ENCODE assay signal across 10 cellular contexts in genomic region chr13:99984463-99985242, GRCh38. TPM values are rescaled to one million over a fixed set of nuclear protein-coding genes. Genes with fewer than 3 reads are reported as not detected.
DNase-seq lines count a peak whose midpoint lies in the region; ATAC-seq, FAIRE-seq and TF ChIP-seq lines count a peak whose summit lies in the region.
"Had no signal": no experiment of that assay in that cellular context is flagged by ENCODE, and none has a peak within 500 bp of the region (broad histone marks: within the 10 kb centered on the region; RNA-seq: fewer than 3 reads in every experiment).

No MANE protein-coding gene starts in this region.

- H3K27me3 Mint-ChIP-seq in IgD-negative memory B cell = peaks cover 49% of the 10 kb centered on the region
- H3K27me3 Mint-ChIP-seq in activated naive CD8-positive, alpha-beta T cell treated with anti-CD3 and anti-CD28 coated beads, Interleukin-2, amount 50 U/mL, for 24 hours = peaks cover 66% of the 10 kb centered on the region

- in situ Hi-C loops in HepG2 (cut with HindIII; ENCODE audit: extremely low pct_ligation_motif_present, low pct_unique_long_range_greater_than_20kb) = loop anchor here (10.0 kb wide), 1 partner anchor 250 kb away; no protein-coding TSS in a partner anchor

- no peak for TF ChIP-seq POLR2A in HepG2 (IDR thresholded peaks at IDR 0.05; ENCODE audit: insufficient read depth in 1 of 2, low read depth in 2 of 2, low read length in 2 of 2)

- POLR2A ChIA-PET in HepG2 (lab: Yijun Ruan, JAX) = no interaction called here

- no peak for TF ChIP-seq CTCF in HepG2 (CRISPR knock-in tag; IDR thresholded peaks at IDR 0.05)

- H2BK120ac ChIP-seq in mesendoderm (ENCODE audit: low read depth, low read length) = peak overlapping the region; percentile 33

- TF ChIP-seq EP300 in HepG2 (IDR thresholded peaks at IDR 0.05; ENCODE audit: low read depth in 2 of 2, low read length in 2 of 2) = no peak
- no peak for TF ChIP-seq EP300 in HepG2 (CRISPR knock-in tag; IDR thresholded peaks at IDR 0.05; ENCODE audit: borderline replicate concordance)

- H3K4me3 Mint-ChIP-seq in IgD-negative memory B cell = peak overlapping the region; percentile 8 to 85 (median 60)
- H3K4me3 Mint-ChIP-seq in activated naive CD8-positive, alpha-beta T cell treated with anti-CD3 and anti-CD28 coated beads, Interleukin-2, amount 50 U/mL, for 24 hours = peak overlapping the region; percentile 11

- H4K5ac ChIP-seq in mesendoderm (ENCODE audit: low read length) = no peak overlapping the region

- peaks cover 2 to 14% (median 3%) of the 10 kb centered on the region in 3 donors for H3K4me1 Mint-ChIP-seq in IgD-negative memory B cell
- peaks cover 28% of the 10 kb centered on the region for H3K4me1 Mint-ChIP-seq in activated naive CD8-positive, alpha-beta T cell treated with anti-CD3 and anti-CD28 coated beads, Interleukin-2, amount 50 U/mL, for 24 hours

- CTCF ChIA-PET in HepG2 (lab: Yijun Ruan, JAX; ENCODE audit: low intra/inter-chr PET ratio, low total read pairs) = no interaction called here

- peak overlapping the region; percentile 64 for H2BK5ac ChIP-seq in mesendoderm (ENCODE audit: low read length)

- H3K56ac ChIP-seq in mesendoderm (ENCODE audit: low read length) = peak overlapping the region; percentile 87

- H3K9ac ChIP-seq in mesendoderm (ENCODE audit: low read length) (peak overlapping the region; percentile 100), HepG2 (ENCODE audit: insufficient read depth, low read depth, low read length) (no peak overlapping the region)
- H3K9ac ChIP-seq: parathyroid adenoma had no signal

- DNase-seq in ELF-1 (ENCODE audit: low read depth, low spot score) (peak; percentile 72), mesendoderm (peak; percentile 92), HepG2 (ENCODE audit: low spot score) (no peak), CD1c-positive myeloid dendritic cell (ENCODE audit: extremely low spot score) (no peak), frontal cortex (ENCODE audit: low spot score in 2 of 2) (no peak)
- DNase-seq in activated naive CD8-positive, alpha-beta T cell treated with anti-CD3 and anti-CD28 coated beads, Interleukin-2, amount 50 U/mL, for 24 hours = no peak
- DNase-seq: Kasumi-1 had no signal

- H3K27me3 ChIP-seq in mesendoderm (ENCODE audit: insufficient read depth, low read length, poor library complexity) (no peaks in the 10 kb centered on the region), HepG2 (ENCODE audit: control insufficient read depth in 1 of 2, insufficient read depth in 2 of 2, low read length in 2 of 2) (peaks cover 3 to 36% of the 10 kb centered on the region in 2 experiments; a peak in 4 of 5 replicates)

- FAIRE-seq in HepG2 (lab: Jason Lieb, UNC) = no peak
- no peak for FAIRE-seq in frontal cortex (lab: Jason Lieb, UNC)

- no peak for TF ChIP-seq RAD21 in HepG2 (CRISPR knock-in tag; IDR thresholded peaks at IDR 0.05)

- peak overlapping the region; percentile 95 for H4K8ac ChIP-seq in mesendoderm (ENCODE audit: low read depth, low read length)

- H3K4me3 ChIP-seq in mesendoderm (ENCODE audit: low read length) (peak overlapping the region; percentile 100), HepG2 (replicated peaks in 1 of 3; ENCODE audit: insufficient read depth in 1 of 3, low read depth in 2 of 3, low read length in 3 of 3) (no peak overlapping the region)

- BruUV-seq in HepG2 (replicated peaks; lab: Mats Ljungman, UMichigan) = no TSS peak

- H3K4ac ChIP-seq in mesendoderm (ENCODE audit: low read depth, low read length) = peak overlapping the region; percentile 88

- intact Hi-C loops in HepG2 (cut with micrococcal nuclease; ENCODE audit: unreplicated experiment) = loop anchor here (10.0 kb wide), 1 partner anchor 530 kb away; no protein-coding TSS in a partner anchor

- H3K27ac ChIP-seq in mesendoderm (ENCODE audit: low read depth, low read length) = peak overlapping the region; percentile 100
- H3K27ac ChIP-seq in HepG2 (ENCODE audit: extremely low read length, insufficient read depth, low read length) = no peak overlapping the region
- H3K27ac ChIP-seq: parathyroid adenoma had no signal

- peak overlapping the region; percentile 15 for H3K23ac ChIP-seq in mesendoderm (ENCODE audit: low read length)

- H4K20me1 ChIP-seq in HepG2 (ENCODE audit: insufficient read depth, low read length) = no peaks in the 10 kb centered on the region

- WGBS in mesendoderm (ENCODE audit: extremely low coverage, insufficient coverage, low lambda C conversion rate) = no CpG with 5 or more reads among the region's 44 CpGs
- WGBS in HepG2 (ENCODE audit: low lambda C conversion rate) = 88% methylated on average over 16 of the region's 44 CpGs

- H3K27ac Mint-ChIP-seq in IgD-negative memory B cell = peak overlapping the region; percentile 91 to 99 (median 95)
- peak overlapping the region; percentile 70 for H3K27ac Mint-ChIP-seq in activated naive CD8-positive, alpha-beta T cell treated with anti-CD3 and anti-CD28 coated beads, Interleukin-2, amount 50 U/mL, for 24 hours

- H3K4me1 ChIP-seq in mesendoderm (ENCODE audit: control insufficient read depth, low read depth, low read length) = no peaks in the 10 kb centered on the region
- peaks cover 25% of the 10 kb centered on the region for H3K4me1 ChIP-seq in HepG2 (ENCODE audit: insufficient read depth, low read length)
- H3K4me1 ChIP-seq: parathyroid adenoma had no signal

- no peaks in the 10 kb centered on the region for H3K79me1 ChIP-seq in mesendoderm (ENCODE audit: low read length)

- no peak overlapping the region for H2AFZ ChIP-seq in HepG2 (ENCODE audit: low read length)
- H2AFZ ChIP-seq: parathyroid adenoma had no signal

- H3K9me3 Mint-ChIP-seq in IgD-negative memory B cell = peaks cover 0 to 21% (median 0%) of the 10 kb centered on the region in 3 donors
- no peaks in the 10 kb centered on the region for H3K9me3 Mint-ChIP-seq in activated naive CD8-positive, alpha-beta T cell treated with anti-CD3 and anti-CD28 coated beads, Interleukin-2, amount 50 U/mL, for 24 hours

- H3K18ac ChIP-seq in mesendoderm (ENCODE audit: low read length) = peak overlapping the region; percentile 55

- H3K4me2 ChIP-seq in mesendoderm (ENCODE audit: low read length) (peak overlapping the region; percentile 60), HepG2 (ENCODE audit: low read depth, low read length) (no peak overlapping the region)

- H3K9me3 ChIP-seq in HepG2 (ENCODE audit: low read length) = no peaks in the 10 kb centered on the region

- H2AK5ac ChIP-seq in mesendoderm (ENCODE audit: low read length) = peak overlapping the region; percentile 89

- H3K36me3 ChIP-seq in mesendoderm (ENCODE audit: control insufficient read depth, insufficient read depth, low read length) = peaks cover 10% of the 10 kb centered on the region
- H3K36me3 ChIP-seq in HepG2 (replicated peaks in 1 of 2; ENCODE audit: control insufficient read depth in 1 of 2, insufficient read depth in 2 of 2, low read length in 2 of 2) = no peaks in the 10 kb centered on the region

- peaks cover 3% of the 10 kb centered on the region for H3K36me3 Mint-ChIP-seq in IgD-negative memory B cell
- peaks cover 12% of the 10 kb centered on the region for H3K36me3 Mint-ChIP-seq in activated naive CD8-positive, alpha-beta T cell treated with anti-CD3 and anti-CD28 coated beads, Interleukin-2, amount 50 U/mL, for 24 hours (ENCODE audit: low read depth)

- no peak overlapping the region for H2BK15ac ChIP-seq in mesendoderm (replicated peaks; ENCODE audit: low read depth)

- H3K79me2 ChIP-seq in mesendoderm (ENCODE audit: control insufficient read depth, insufficient read depth, low read length) (peaks cover 47% of the 10 kb centered on the region), HepG2 (ENCODE audit: insufficient read depth, low read length) (no peaks in the 10 kb centered on the region)
- H3K79me2 ChIP-seq: parathyroid adenoma had no signal

- ATAC-seq in activated naive CD8-positive, alpha-beta T cell treated with anti-CD3 and anti-CD28 coated beads, Interleukin-2, amount 50 U/mL, for 24 hours = no peak
- no peak for ATAC-seq in HepG2
- ATAC-seq in GM18870 (IDR thresholded peaks at IDR 0.05; ENCODE audit: unreplicated experiment) = no peak

RNA-seq across cellular contexts. Expression of gene ZIC2, which starts 3.1 kb away (rescaled TPM):
- polyA plus RNA-seq in IgD-negative memory B cell (not detected), HepG2 (2011; rRNA removed) (0.12 and 0.13 TPM in 2 replicates)
- 230 TPM for polyA plus RNA-seq in mesendoderm (2013, experiment 1 of 2)
- 222 TPM for polyA plus RNA-seq in mesendoderm (2013, experiment 2 of 2)
- total RNA-seq in HepG2 (2016; rRNA removed; fragmentation: Illumina TruSeq; extraction: Trizol) (not detected in 2 replicates), frontal cortex (2.4 TPM)
- total RNA-seq in HepG2 (2016; cell fraction: cytosol; rRNA removed; fragmentation: Illumina TruSeq; extraction: Trizol; ENCODE audit: low read depth) = not detected in 2 replicates
- 0.06 TPM in 1 of 2 replicates, not detected in the other for total RNA-seq in HepG2 (2016; cell fraction: insoluble cytoplasmic fraction; rRNA removed; fragmentation: Illumina TruSeq; extraction: Trizol)
- not detected in 2 replicates for total RNA-seq in HepG2 (2016; cell fraction: membrane; rRNA removed; fragmentation: Illumina TruSeq; extraction: Trizol)
- not detected in 2 replicates for total RNA-seq in HepG2 (2016; cell fraction: nucleus; rRNA removed; fragmentation: Illumina TruSeq; extraction: Trizol)
- 0.06 and 0.11 TPM in 2 replicates for polyA plus RNA-seq in HepG2 (2011; cell fraction: cytosol; rRNA removed)
- polyA plus RNA-seq in HepG2 (2011; cell fraction: nucleus; rRNA removed) = 0.29 and 0.32 TPM in 2 replicates
- 0.17 and 0.24 TPM in 2 replicates for polyA plus RNA-seq in HepG2 (2012)
- not detected in 2 replicates for polyA plus RNA-seq in HepG2 (2016; cell fraction: cytosol; fragmentation: Illumina TruSeq; extraction: Trizol; ENCODE audit: low read depth)
- 0.08 TPM in 2 replicates for polyA plus RNA-seq in HepG2 (2016; cell fraction: insoluble cytoplasmic fraction; fragmentation: Illumina TruSeq; extraction: Trizol; ENCODE audit: low read depth)
- not detected in 2 replicates for polyA plus RNA-seq in HepG2 (2016; cell fraction: membrane; fragmentation: Illumina TruSeq; extraction: Trizol; ENCODE audit: low read depth)
- polyA plus RNA-seq in HepG2 (2016; cell fraction: nucleus; fragmentation: Illumina TruSeq; extraction: Trizol; ENCODE audit: insufficient read depth, low read depth) = not detected in 2 replicates
- polyA minus RNA-seq in HepG2 (2011; rRNA and poly(A)+ RNA removed; ENCODE audit: low replicate concordance) = 0.18 and 5.2 TPM in 2 replicates
- 0.53 and 0.59 TPM in 2 replicates for polyA minus RNA-seq in HepG2 (2011; cell fraction: cytosol; rRNA and poly(A)+ RNA removed)
- polyA minus RNA-seq in HepG2 (2011; cell fraction: nucleus; rRNA and poly(A)+ RNA removed) = 0.13 TPM in 1 of 2 replicates, not detected in the other

RNA-seq across cellular contexts. Expression of gene ZIC5, which starts 13.1 kb away (rescaled TPM):
- polyA plus RNA-seq in IgD-negative memory B cell (not detected), HepG2 (2011; rRNA removed) (0.07 TPM in 1 of 2 replicates, not detected in the other)
- polyA plus RNA-seq in mesendoderm (2013, experiment 1 of 2) = 10.9 TPM
- 11.0 TPM for polyA plus RNA-seq in mesendoderm (2013, experiment 2 of 2)
- total RNA-seq in HepG2 (2016; rRNA removed; fragmentation: Illumina TruSeq; extraction: Trizol) (0.02 TPM in 1 of 2 replicates, not detected in the other), frontal cortex (1.6 TPM)
- total RNA-seq in HepG2 (2016; cell fraction: cytosol; rRNA removed; fragmentation: Illumina TruSeq; extraction: Trizol; ENCODE audit: low read depth) = not detected in 2 replicates
- 0.03 and 0.04 TPM in 2 replicates for total RNA-seq in HepG2 (2016; cell fraction: insoluble cytoplasmic fraction; rRNA removed; fragmentation: Illumina TruSeq; extraction: Trizol)
- total RNA-seq in HepG2 (2016; cell fraction: membrane; rRNA removed; fragmentation: Illumina TruSeq; extraction: Trizol) = 0.03 TPM in 1 of 2 replicates, not detected in the other
- total RNA-seq in HepG2 (2016; cell fraction: nucleus; rRNA removed; fragmentation: Illumina TruSeq; extraction: Trizol) = not detected in 2 replicates
- polyA plus RNA-seq in HepG2 (2011; cell fraction: cytosol; rRNA removed) = 0.01 and 0.03 TPM in 2 replicates
- polyA plus RNA-seq in HepG2 (2011; cell fraction: nucleus; rRNA removed) = 0.03 and 0.06 TPM in 2 replicates
- polyA plus RNA-seq in HepG2 (2012) = 0.03 TPM in 1 of 2 replicates, not detected in the other
- polyA plus RNA-seq in HepG2 (2016; cell fraction: cytosol; fragmentation: Illumina TruSeq; extraction: Trizol; ENCODE audit: low read depth) = not detected in 2 replicates
- not detected in 2 replicates for polyA plus RNA-seq in HepG2 (2016; cell fraction: insoluble cytoplasmic fraction; fragmentation: Illumina TruSeq; extraction: Trizol; ENCODE audit: low read depth)
- polyA plus RNA-seq in HepG2 (2016; cell fraction: membrane; fragmentation: Illumina TruSeq; extraction: Trizol; ENCODE audit: low read depth) = 0.03 TPM in 1 of 2 replicates, not detected in the other
- 0.10 TPM in 1 of 2 replicates, not detected in the other for polyA plus RNA-seq in HepG2 (2016; cell fraction: nucleus; fragmentation: Illumina TruSeq; extraction: Trizol; ENCODE audit: insufficient read depth, low read depth)
- 2.7 TPM in 1 of 2 replicates, not detected in the other for polyA minus RNA-seq in HepG2 (2011; rRNA and poly(A)+ RNA removed; ENCODE audit: low replicate concordance)
- not detected in 2 replicates for polyA minus RNA-seq in HepG2 (2011; cell fraction: cytosol; rRNA and poly(A)+ RNA removed)
- not detected in 2 replicates for polyA minus RNA-seq in HepG2 (2011; cell fraction: nucleus; rRNA and poly(A)+ RNA removed)

Comparison
In these comparisons a context has a peak if more than half of its experiments do, and no peak if none do; other contexts are left out.
1. DNase-seq: peak in ELF-1 (single experiment) and mesendoderm (single experiment); none in activated naive CD8-positive, alpha-beta T cell treated with anti-CD3 and anti-CD28 coated beads, Interleukin-2, amount 50 U/mL, for 24 hours (single experiment), HepG2 (single experiment), CD1c-positive myeloid dendritic cell (single experiment) and frontal cortex (0 of 2).